9 cellular contexts compared by ENCODE assay signal in the genomic region with DNA sequence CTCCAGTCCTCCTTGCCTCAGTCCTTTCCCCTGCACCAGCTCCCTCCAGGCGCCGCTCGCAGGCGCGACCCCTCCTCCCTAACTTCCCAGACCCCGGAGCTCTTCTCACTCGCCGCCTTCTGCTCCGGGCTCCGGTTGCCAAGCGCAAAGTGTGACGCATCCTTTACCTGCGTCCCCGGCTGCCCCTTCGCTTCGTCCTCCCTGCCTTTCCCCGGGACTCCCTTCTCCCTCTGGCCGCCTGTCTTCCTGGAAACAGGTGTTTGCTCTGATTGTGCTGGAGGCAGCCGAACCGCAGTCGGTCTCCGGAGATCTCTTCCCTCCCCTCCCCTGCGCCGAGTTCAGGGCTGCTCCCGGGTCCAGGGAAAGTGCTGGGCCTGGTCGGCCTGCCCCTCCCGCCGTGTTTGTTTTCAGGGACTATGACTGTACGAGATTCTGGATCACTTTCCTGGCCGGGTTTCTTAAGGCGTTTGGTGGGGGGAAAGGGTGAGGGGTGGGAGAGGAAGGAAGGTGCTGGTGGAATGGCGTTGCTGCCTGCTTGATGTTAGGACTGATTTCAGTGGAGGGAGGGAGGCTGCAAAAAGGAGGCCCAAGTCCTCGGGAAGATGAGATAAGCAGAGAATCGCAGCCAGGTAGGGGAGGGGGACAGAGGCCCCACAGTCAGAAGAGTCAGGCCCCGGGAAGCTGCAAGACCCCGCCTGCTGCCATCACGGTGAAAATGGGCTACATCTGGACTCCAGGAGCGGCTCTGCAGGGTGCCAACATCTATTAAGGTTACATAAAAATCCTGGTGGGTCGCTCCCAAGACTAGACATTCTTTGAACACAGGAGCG. TPM values are rescaled to one million over a fixed set of nuclear protein-coding genes. Genes with fewer than 3 reads are reported as not detected.
DNase-seq lines count a peak whose midpoint lies in the region; ATAC-seq, FAIRE-seq and TF ChIP-seq lines count a peak whose summit lies in the region.
"Had no signal": no experiment of that assay in that cellular context is flagged by ENCODE, and none has a peak within 500 bp of the region (broad histone marks: within the 10 kb centered on the region; RNA-seq: fewer than 3 reads in every experiment).

No MANE protein-coding gene starts in this region.

- H3K4me3 ChIP-seq in Peyer's patch (peak overlapping the region; percentile 55 to 92 (median 71)), fibroblast of lung (replicated peaks in 1 of 4; ENCODE audit: control extremely low read depth in 1 of 4, insufficient read depth in 1 of 4, low read depth in 3 of 4, low read length in 4 of 4) (peak overlapping the region; percentile 12 to 57 (median 44)), pancreas (peak overlapping the region; percentile 65 to 77 (median 74))

- no peaks in the 10 kb centered on the region for H3K36me3 Mint-ChIP-seq in activated CD4-positive, alpha-beta T cell treated with anti-CD3 and anti-CD28 coated beads, Interleukin-2, amount 10 ng/mL, durations not matched to agents 24 days and 14 days (ENCODE audit: low read depth)

- no peaks in the 10 kb centered on the region for H3K9me3 Mint-ChIP-seq in activated CD4-positive, alpha-beta T cell treated with anti-CD3 and anti-CD28 coated beads, Interleukin-2, amount 10 ng/mL, durations not matched to agents 24 days and 14 days

- no peaks in the 10 kb centered on the region for H3K27me3 ChIP-seq in Peyer's patch
- peaks cover 2% of the 10 kb centered on the region for H3K27me3 ChIP-seq in fibroblast of lung (ENCODE audit: control insufficient read depth, insufficient read depth, low read length)
- H3K27me3 ChIP-seq in pancreas: no peaks in the 10 kb centered on the region

- WGBS in pancreas, 2 donors: 9 to 10% methylated on average over 38 to 40 of the region's 40 CpGs

- ATAC-seq in pancreas (peak; percentile 45 to 71 (median 56)), HG03521 (IDR thresholded peaks at IDR 0.05; ENCODE audit: unreplicated experiment) (no peak)

- H3K27me3 Mint-ChIP-seq in activated CD4-positive, alpha-beta T cell treated with anti-CD3 and anti-CD28 coated beads, Interleukin-2, amount 10 ng/mL, durations not matched to agents 24 days and 14 days: peaks cover 19% of the 10 kb centered on the region

- H3K9me3 ChIP-seq in Peyer's patch (no peaks in the 10 kb centered on the region), fibroblast of lung (ENCODE audit: control insufficient read depth, insufficient read depth, low read depth, low read length) (no peaks in the 10 kb centered on the region), pancreas (no peaks in the 10 kb centered on the region)
- H3K9me3 ChIP-seq: adrenal gland had no signal

- H3K4me3 Mint-ChIP-seq in activated CD4-positive, alpha-beta T cell treated with anti-CD3 and anti-CD28 coated beads, Interleukin-2, amount 10 ng/mL, durations not matched to agents 24 days and 14 days: peak overlapping the region; percentile 77

- no peak for DNase-seq in activated CD4-positive, alpha-beta T cell treated with anti-CD3 and anti-CD28 coated beads, Interleukin-2, amount 10 ng/mL, durations not matched to agents 24 days and 14 days
- DNase-seq in activated CD4-positive, alpha-beta T cell treated with anti-CD3 and anti-CD28 coated beads for 4 hours: no peak
- peak in 1 of 3 donors; percentile 53 for DNase-seq in Peyer's patch
- no peak for DNase-seq in fibroblast of lung (ENCODE audit: low read depth in 2 of 2)
- DNase-seq in pancreas: peak in 5 of 6 donors; percentile 20 to 62 (median 28)
- DNase-seq in GM12891 (ENCODE audit: insufficient read length, low spot score): no peak
- no peak for DNase-seq in NOMO-1 treated with dmso at 0.1 percent for 144 hours (lab: John Stamatoyannopoulos, UW; ENCODE audit: unreplicated experiment)

- H4K20me1 ChIP-seq in fibroblast of lung (ENCODE audit: control insufficient read depth, extremely low read depth, insufficient read depth, low read length): no peaks in the 10 kb centered on the region

- TF ChIP-seq CTCF in Peyer's patch (IDR thresholded peaks at IDR 0.05): no peak
- no peak for TF ChIP-seq CTCF in fibroblast of lung (conservative IDR thresholded peaks at IDR 0.05 in 1 of 2, IDR thresholded peaks at IDR 0.05 in 1 of 2; ENCODE audit: low read depth in 1 of 2, low read length in 2 of 2)
- TF ChIP-seq CTCF in pancreas (IDR thresholded peaks at IDR 0.05): no peak

- no peaks in the 10 kb centered on the region for H3K79me2 ChIP-seq in fibroblast of lung (ENCODE audit: control insufficient read depth, insufficient read depth, low read length)

- FAIRE-seq in pancreas (lab: Jason Lieb, UNC) (no peak), GM12891 (lab: Jason Lieb, UNC) (no peak)

- H3K4me2 ChIP-seq in fibroblast of lung (ENCODE audit: extremely low read depth, insufficient read depth, low read length): peak overlapping the region; percentile 39

- TF ChIP-seq POLR2A in Peyer's patch (IDR thresholded peaks at IDR 0.05) (no peak), GM12891 (IDR thresholded peaks at IDR 0.05; ENCODE audit: low read depth, low read length) (no peak)

- peak overlapping the region; percentile 17 for H2AFZ ChIP-seq in fibroblast of lung (ENCODE audit: low read length)

- intact Hi-C loops in activated CD4-positive, alpha-beta T cell treated with anti-CD3 and anti-CD28 coated beads, Interleukin-2, amount 10 ng/mL, durations not matched to agents 24 days and 14 days (cut with micrococcal nuclease): no loop called here
- intact Hi-C loops in pancreas (cut with DNase I): no loop called here

- no peak overlapping the region for H3K9ac ChIP-seq in fibroblast of lung (ENCODE audit: insufficient read depth, low read length)

- H3K36me3 ChIP-seq in Peyer's patch: no peaks in the 10 kb centered on the region
- no peaks in the 10 kb centered on the region for H3K36me3 ChIP-seq in fibroblast of lung (ENCODE audit: control insufficient read depth, insufficient read depth, low read length)
- H3K36me3 ChIP-seq in pancreas: no peaks in the 10 kb centered on the region
- H3K36me3 ChIP-seq: adrenal gland had no signal

- peak overlapping the region in 2 of 4 donors; percentile 51 to 81 for H3K27ac ChIP-seq in Peyer's patch
- no peak overlapping the region for H3K27ac ChIP-seq in fibroblast of lung (ENCODE audit: insufficient read depth, low read length)
- H3K27ac ChIP-seq in pancreas: peak overlapping the region; percentile 29 to 64 (median 50)

- H3K4me1 ChIP-seq in Peyer's patch (peaks cover 0 to 6% (median 0%) of the 10 kb centered on the region in 4 donors), fibroblast of lung (ENCODE audit: control insufficient read depth, extremely low read depth, insufficient read depth, low read length) (no peaks in the 10 kb centered on the region), pancreas (no peaks in the 10 kb centered on the region)
- H3K4me1 ChIP-seq: adrenal gland had no signal

- H3K27ac Mint-ChIP-seq in activated CD4-positive, alpha-beta T cell treated with anti-CD3 and anti-CD28 coated beads, Interleukin-2, amount 10 ng/mL, durations not matched to agents 24 days and 14 days: no peak overlapping the region

- no peaks in the 10 kb centered on the region for H3K4me1 Mint-ChIP-seq in activated CD4-positive, alpha-beta T cell treated with anti-CD3 and anti-CD28 coated beads, Interleukin-2, amount 10 ng/mL, durations not matched to agents 24 days and 14 days

TF ChIP-seq in GM12891, 5 proteins besides CTCF, POLR2A, EP300 and RAD21:
- TF ChIP-seq POU2F2 (IDR thresholded peaks at IDR 0.05; ENCODE audit: low read depth, low read length) (no peak), POLR2AphosphoS5 (IDR thresholded peaks at IDR 0.05; ENCODE audit: low read depth, low read length) (no peak), SPI1 (IDR thresholded peaks at IDR 0.05; ENCODE audit: low read depth, low read length) (no peak), PAX5 (IDR thresholded peaks at IDR 0.05; ENCODE audit: insufficient read depth, low read length, severe bottlenecking) (no peak), TAF1 (IDR thresholded peaks at IDR 0.05; ENCODE audit: low read depth, low read length) (no peak)

RNA-seq across cellular contexts. Expression of a gene that starts 0.9 kb away (rescaled TPM):
- total RNA-seq in activated CD4-positive, alpha-beta T cell treated with anti-CD3 and anti-CD28 coated beads, Interleukin-2, amount 10 ng/mL, durations not matched to agents 24 days and 14 days: 0.49 TPM in 1 of 2 replicates, not detected in the other
- 10 to 100 TPM; 11.2 to 19.7 (median 14.9) TPM for total RNA-seq in Peyer's patch
- total RNA-seq in fibroblast of lung: 1.5 and 1.7 TPM in 2 replicates
- 0.48 and 0.82 TPM in 2 replicates for polyA plus RNA-seq in fibroblast of lung
- 0.33 and 1.0 TPM in 2 replicates for polyA plus RNA-seq in fibroblast of lung (2012)
- 1.2 and 3.4 TPM in 2 replicates for polyA minus RNA-seq in fibroblast of lung (ENCODE audit: low replicate concordance)
- total RNA-seq in pancreas: 1 to 10 TPM; 3.4 to 7.5 (median 4.4) TPM
- polyA plus RNA-seq in pancreas: 1 to 10 TPM; 3.5 to 6.5 TPM
- polyA plus RNA-seq in GM12891 (2012; ENCODE audit: low read depth, missing spikeins): 5.0 TPM

Comparison
In these comparisons a context has a peak if more than half of its experiments do, and no peak if none do; other contexts are left out.
1. DNase-seq: peak in pancreas (5 of 6); none in activated CD4-positive, alpha-beta T cell treated with anti-CD3 and anti-CD28 coated beads, Interleukin-2, amount 10 ng/mL, durations not matched to agents 24 days and 14 days (single experiment), activated CD4-positive, alpha-beta T cell treated with anti-CD3 and anti-CD28 coated beads for 4 hours (0 of 2), fibroblast of lung (0 of 2), GM12891 (single experiment) and NOMO-1 treated with dmso at 0.1 percent for 144 hours (single experiment).
2. Peak in every context shown above with its lines, with median percentiles within 50 percentile points of each other: H3K4me3 ChIP-seq.